Comparison of ENCODE assay signal across 20 cellular contexts in the genomic region with DNA sequence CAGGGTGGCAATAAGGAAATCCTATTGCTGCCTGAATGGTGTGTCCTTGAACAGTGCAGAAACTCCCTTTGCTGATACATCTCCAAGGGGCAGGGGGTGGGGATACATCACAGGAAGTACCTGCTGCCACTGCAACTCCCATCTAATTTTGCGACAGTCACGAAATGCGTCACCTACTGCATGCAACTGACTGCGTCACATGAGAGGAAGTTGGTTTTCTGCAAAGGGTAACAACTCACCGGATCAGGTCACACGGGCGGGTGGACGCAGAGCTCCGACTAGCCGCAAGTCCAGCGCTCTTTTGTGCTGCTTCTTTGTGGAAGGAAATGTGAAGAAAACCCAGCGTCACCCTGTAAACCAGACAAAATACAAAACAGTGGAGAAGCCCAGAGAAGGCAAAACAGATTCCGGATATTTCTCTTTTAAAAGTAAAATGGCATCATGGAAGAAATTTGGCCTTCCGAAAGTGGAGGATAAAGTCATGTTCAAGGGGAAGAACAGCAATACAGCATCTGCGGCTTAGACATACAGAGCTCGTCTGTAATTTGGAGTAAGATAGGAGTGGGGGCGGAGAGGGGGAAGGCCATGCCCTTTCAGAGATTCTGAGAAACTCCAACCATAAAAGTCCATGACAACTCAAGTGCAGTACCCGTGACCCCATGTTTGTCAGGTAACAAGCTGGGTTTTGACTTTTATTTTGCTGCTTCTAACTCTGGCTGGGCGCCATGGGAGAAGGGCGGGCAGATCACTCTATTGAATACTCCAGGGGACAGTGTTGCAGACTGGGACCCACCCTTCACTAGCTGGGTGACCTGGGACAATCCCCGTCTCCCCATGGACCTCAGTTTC. TPM values are rescaled to one million over a fixed set of nuclear protein-coding genes. Genes with fewer than 3 reads are reported as not detected.
"Had no signal": no experiment of that assay in that cellular context is flagged by ENCODE, and none has a peak within 500 bp of the region (broad histone marks: within the 10 kb centered on the region; RNA-seq: fewer than 3 reads in every experiment).

No MANE protein-coding gene starts in this region.

- H3K36me3 ChIP-seq: uterus had no signal

- H3K4me1 ChIP-seq: adrenal gland, ascending aorta, esophagus muscularis mucosa, uterus had no signal

- H3K4me3 ChIP-seq: adrenal gland, ascending aorta, dorsolateral prefrontal cortex, esophagus muscularis mucosa, smooth muscle cell, uterus had no signal

- FAIRE-seq: colon, frontal cortex had no signal

- H3K27ac ChIP-seq: adrenal gland, ascending aorta, dorsolateral prefrontal cortex, esophagus muscularis mucosa, uterus had no signal

- H3K27me3 ChIP-seq: adrenal gland, ascending aorta, dorsolateral prefrontal cortex, esophagus muscularis mucosa, uterus had no signal

- DNase-seq: activated CD4-positive, alpha-beta T cell treated with anti-CD3 and anti-CD28 coated beads, Interleukin-2, amount 10 ng/mL, durations not matched to agents 7 days and 5 days; activated CD8-positive, alpha-beta T cell treated with anti-CD3 and anti-CD28 coated beads for 36 hours; activated naive CD4-positive, alpha-beta T cell; adrenal gland; dorsolateral prefrontal cortex; hippocampal formation; nephron progenitor cell; nucleus accumbens; posterior cingulate gyrus; stimulated activated CD4-positive, alpha-beta T cell treated with anti-CD3 and anti-CD28 coated beads, Interleukin-15, amount 100 ng/mL, for 24 hours; trophoblast cell; uterus had no signal

RNA-seq across cellular contexts. Expression of gene PLEKHS1, which starts 32.3 kb away (rescaled TPM):
- total RNA-seq: activated CD8-positive, alpha-beta T cell treated with anti-CD3 and anti-CD28 coated beads for 36 hours; activated T-helper 17 cell treated with anti-CD3 and anti-CD28 coated beads, Interleukin-2, amount 50 U/mL, for 72 hours; adrenal gland; ascending aorta; esophagus muscularis mucosa; frontal cortex; smooth muscle cell; temporal lobe had no signal

RNA-seq across cellular contexts. Expression of gene NRAP, which starts 55.4 kb away (rescaled TPM):
- total RNA-seq: activated CD4-positive, alpha-beta T cell treated with anti-CD3 and anti-CD28 coated beads, Interleukin-2, amount 10 ng/mL, durations not matched to agents 7 days and 5 days; activated CD8-positive, alpha-beta T cell treated with anti-CD3 and anti-CD28 coated beads for 36 hours; activated T-helper 17 cell treated with anti-CD3 and anti-CD28 coated beads, Interleukin-2, amount 50 U/mL, for 72 hours; ascending aorta; esophagus muscularis mucosa; frontal cortex; sciatic nerve; smooth muscle cell; temporal lobe had no signal
